In genomic region chr2:186431306-186431705, GRCh38 we compare ENCODE assay signal across 18 cellular contexts. TPM values are rescaled to one million over a fixed set of nuclear protein-coding genes. Genes with fewer than 3 reads are reported as not detected.
DNase-seq lines count a peak whose midpoint lies in the region; ATAC-seq, FAIRE-seq and TF ChIP-seq lines count a peak whose summit lies in the region.
"Had no signal": no experiment of that assay in that cellular context is flagged by ENCODE, and none has a peak within 500 bp of the region (broad histone marks: within the 10 kb centered on the region; RNA-seq: fewer than 3 reads in every experiment).

No MANE protein-coding gene starts in this region.

- DNase-seq in MCF 10A (ENCODE audit: unreplicated experiment) (peak; percentile 11), mammary epithelial cell (no peak), left colon (peak in 1 of 2 donors; percentile 17), small intestine (peak; percentile 29), GM23338 (ENCODE audit: low spot score) (no peak)
- no peak for DNase-seq in effector CD8-positive, alpha-beta T cell (lab: John Stamatoyannopoulos, UW)
- DNase-seq: CD4-positive, alpha-beta memory T cell; DMS79 treated with DMSO at 0.1 percent for 48 hours; GF-D8; H9 had no signal

- no TSS peak for BruUV-seq in MCF 10A (replicated peaks; lab: Mats Ljungman, UMichigan)
- no TSS peak for BruUV-seq in mammary epithelial cell (replicated peaks; lab: Mats Ljungman, UMichigan)

- no peak overlapping the region for H2AFZ ChIP-seq in mammary epithelial cell (ENCODE audit: low read depth, low read length)
- no peak overlapping the region for H2AFZ ChIP-seq in OCI-LY1 (ENCODE audit: low read length)
- H2AFZ ChIP-seq in GM23338: no peak overlapping the region

- H3K27me3 Mint-ChIP-seq in MCF 10A (ENCODE audit: insufficient read depth, unreplicated experiment) (no peaks in the 10 kb centered on the region), GM23338 (ENCODE audit: insufficient read depth, low read depth, poor library complexity) (peaks cover 6% of the 10 kb centered on the region)
- no peaks in the 10 kb centered on the region for H3K27me3 Mint-ChIP-seq in stimulated activated memory B cell treated with anti-CD40 and anti-IgM and Interleukin-4, amounts not matched to agents 10 μg/mL and 1 μg/mL and 100 μg/mL, for 72 hours
- H3K27me3 Mint-ChIP-seq: CD4-positive, alpha-beta memory T cell had no signal

- 86% methylated on average over 6 of the region's 6 CpGs for WGBS in mammary epithelial cell (ENCODE audit: low coverage, missing lambda C conversion rate)
- 41 to 64% (median 48%) methylated on average over 6 of the region's 6 CpGs for WGBS in small intestine, 3 donors

- H3K27ac Mint-ChIP-seq in MCF 10A (ENCODE audit: low read depth, unreplicated experiment) (no peak overlapping the region), GM23338 (no peak overlapping the region)
- H3K27ac Mint-ChIP-seq in stimulated activated memory B cell treated with anti-CD40 and anti-IgM and Interleukin-4, amounts not matched to agents 10 μg/mL and 1 μg/mL and 100 μg/mL, for 72 hours: no peak overlapping the region
- H3K27ac Mint-ChIP-seq: CD14-positive monocyte; CD4-positive, alpha-beta memory T cell; H9 had no signal

- H3K79me2 ChIP-seq in mammary epithelial cell (ENCODE audit: insufficient read depth, low read length) (no peaks in the 10 kb centered on the region), OCI-LY1 (ENCODE audit: insufficient read depth, low read length) (no peaks in the 10 kb centered on the region), GM23338 (replicated peaks; ENCODE audit: insufficient read depth) (no peaks in the 10 kb centered on the region)

- H3K4me2 ChIP-seq in mammary epithelial cell (ENCODE audit: insufficient read depth, low read depth, low read length) (no peak overlapping the region), OCI-LY1 (ENCODE audit: low read length) (peak overlapping the region; percentile 46; the same call in 1 of the 2 replicates), GM23338 (no peak overlapping the region)
- H3K4me2 ChIP-seq: A549, BLaER1 had no signal

- no peaks in the 10 kb centered on the region for H3F3A ChIP-seq in OCI-LY1 (ENCODE audit: insufficient read depth, low read length)
- H3F3A ChIP-seq in GM23338 (replicated peaks; ENCODE audit: low read depth): no peaks in the 10 kb centered on the region

- H3K4me1 ChIP-seq in mammary epithelial cell (ENCODE audit: insufficient read depth, low read length) (no peaks in the 10 kb centered on the region), OCI-LY1 (ENCODE audit: insufficient read depth, low read length, severe bottlenecking) (peaks cover 41% of the 10 kb centered on the region), small intestine (ENCODE audit: control insufficient read depth in 2 of 2, insufficient read depth in 1 of 2, low read depth in 1 of 2, low read length in 1 of 2) (peaks cover 0 to 2% of the 10 kb centered on the region in 2 donors), GM23338 (ENCODE audit: insufficient read depth) (no peaks in the 10 kb centered on the region)
- H3K4me1 ChIP-seq: A549, BLaER1 had no signal

- intact Hi-C loops in MCF 10A (cut with micrococcal nuclease): no loop called here
- intact Hi-C loops in mammary epithelial cell (cut with micrococcal nuclease): no loop called here
- intact Hi-C loops in left colon (cut with DNase I, micrococcal nuclease): no loop called here

- CTCF ChIA-PET in MCF 10A (lab: Yijun Ruan, JAX) (interaction anchor here (1.1 kb wide), 1 partner anchor 9 kb away, joined by 3 read pairs; no protein-coding TSS in a partner anchor), mammary epithelial cell (lab: Charles Lee; ENCODE audit: low non-redundant PET) (no interaction called here)

- TF ChIP-seq CTCF in MCF 10A (IDR thresholded peaks at IDR 0.05; ENCODE audit: unreplicated experiment) (no peak), mammary epithelial cell (conservative IDR thresholded peaks at IDR 0.05 in 1 of 2, IDR thresholded peaks at IDR 0.05 in 1 of 2; ENCODE audit: extremely low read depth in 1 of 2, insufficient read depth in 1 of 2, low read depth in 1 of 2, low read length in 2 of 2) (no peak), OCI-LY1 (IDR thresholded peaks at IDR 0.05; ENCODE audit: low read length) (no peak), GM23338 (conservative IDR thresholded peaks at IDR 0.05; ENCODE audit: low read depth in 2 of 2) (no peak)

- H3K27me3 ChIP-seq in mammary epithelial cell (ENCODE audit: insufficient read depth, low read length) (no peaks in the 10 kb centered on the region), OCI-LY1 (ENCODE audit: insufficient read depth, low read length) (no peaks in the 10 kb centered on the region), small intestine (ENCODE audit: control insufficient read depth in 2 of 2, insufficient read depth in 2 of 2, low read length in 2 of 2) (no peaks in the 10 kb centered on the region), GM23338 (ENCODE audit: insufficient read depth) (no peaks in the 10 kb centered on the region)
- H3K27me3 ChIP-seq: BLaER1 had no signal

- H3K4me3 Mint-ChIP-seq in MCF 10A (ENCODE audit: unreplicated experiment) (no peak overlapping the region), GM23338 (no peak overlapping the region)
- H3K4me3 Mint-ChIP-seq in stimulated activated memory B cell treated with anti-CD40 and anti-IgM and Interleukin-4, amounts not matched to agents 10 μg/mL and 1 μg/mL and 100 μg/mL, for 72 hours: no peak overlapping the region
- H3K4me3 Mint-ChIP-seq: CD14-positive monocyte; CD4-positive, alpha-beta memory T cell; H9 had no signal

- no peaks in the 10 kb centered on the region for H3K36me3 Mint-ChIP-seq in MCF 10A (ENCODE audit: insufficient read depth, unreplicated experiment)
- H3K36me3 Mint-ChIP-seq in stimulated activated memory B cell treated with anti-CD40 and anti-IgM and Interleukin-4, amounts not matched to agents 10 μg/mL and 1 μg/mL and 100 μg/mL, for 72 hours: peaks cover 26% of the 10 kb centered on the region
- peaks cover 8% of the 10 kb centered on the region for H3K36me3 Mint-ChIP-seq in GM23338 (ENCODE audit: low read depth)

- H3K4me3 ChIP-seq in mammary epithelial cell (replicated peaks in 1 of 3; ENCODE audit: insufficient read depth in 1 of 3, low read depth in 2 of 3, low read length in 3 of 3) (no peak overlapping the region), OCI-LY1 (ENCODE audit: low read depth, low read length, poor library complexity, severe bottlenecking) (no peak overlapping the region), small intestine (ENCODE audit: low read depth in 1 of 2, low read length in 2 of 2) (no peak overlapping the region), GM23338 (no peak overlapping the region)
- H3K4me3 ChIP-seq: A549, BLaER1 had no signal

- H3K4me1 Mint-ChIP-seq in MCF 10A (ENCODE audit: insufficient read depth, unreplicated experiment) (peaks cover 9% of the 10 kb centered on the region), GM23338 (no peaks in the 10 kb centered on the region)
- H3K4me1 Mint-ChIP-seq in stimulated activated memory B cell treated with anti-CD40 and anti-IgM and Interleukin-4, amounts not matched to agents 10 μg/mL and 1 μg/mL and 100 μg/mL, for 72 hours: peaks cover 14% of the 10 kb centered on the region
- H3K4me1 Mint-ChIP-seq: H9 had no signal

- H3K36me3 ChIP-seq in mammary epithelial cell (ENCODE audit: insufficient read depth, low read length) (no peaks in the 10 kb centered on the region), OCI-LY1 (ENCODE audit: insufficient read depth, low read length) (peaks cover 10% of the 10 kb centered on the region; the same call in 1 of the 2 replicates), small intestine (ENCODE audit: control insufficient read depth in 2 of 2, insufficient read depth in 2 of 2, low read length in 2 of 2) (no peaks in the 10 kb centered on the region), GM23338 (ENCODE audit: insufficient read depth) (no peaks in the 10 kb centered on the region)

- H3K9me2 ChIP-seq in OCI-LY1 (ENCODE audit: low read depth, low read length) (no peaks in the 10 kb centered on the region), GM23338 (ENCODE audit: insufficient read depth) (peaks cover 13% of the 10 kb centered on the region)

- dilution Hi-C loops in mammary epithelial cell (cut with HindIII; ENCODE audit: low sequenced_read_pairs): no loop called here

- H3K9me3 Mint-ChIP-seq in MCF 10A (ENCODE audit: unreplicated experiment) (no peaks in the 10 kb centered on the region), GM23338 (no peaks in the 10 kb centered on the region; the same call in 2 of the 3 replicates)
- H3K9me3 Mint-ChIP-seq in stimulated activated memory B cell treated with anti-CD40 and anti-IgM and Interleukin-4, amounts not matched to agents 10 μg/mL and 1 μg/mL and 100 μg/mL, for 72 hours: no peaks in the 10 kb centered on the region
- H3K9me3 Mint-ChIP-seq: H9 had no signal

- in situ Hi-C loops in mammary epithelial cell (cut with MboI; ENCODE audit: low sequenced_read_pairs in 2 of 2): no loop called here

- H3K9ac ChIP-seq in mammary epithelial cell (ENCODE audit: insufficient read depth, low read length): no peak overlapping the region
- H3K9ac ChIP-seq in OCI-LY1 (ENCODE audit: low read length): peak overlapping the region; percentile 32; the same call in 1 of the 2 replicates
- H3K9ac ChIP-seq: BLaER1 had no signal

- no peak for FAIRE-seq in small intestine (lab: Jason Lieb, UNC)
- FAIRE-seq: A549, H1, HTR-8/SVneo had no signal

- POLR2A ChIA-PET in MCF 10A (lab: Yijun Ruan, JAX): no interaction called here

- H3K27ac ChIP-seq in mammary epithelial cell (ENCODE audit: insufficient read depth, low read depth, low read length) (no peak overlapping the region), OCI-LY1 (ENCODE audit: low read depth, low read length, poor library complexity, severe bottlenecking) (peak overlapping the region; percentile 78), small intestine (ENCODE audit: low read depth in 1 of 2, low read length in 1 of 2) (no peak overlapping the region), GM23338 (ENCODE audit: low read depth) (no peak overlapping the region)
- H3K27ac ChIP-seq: 22Rv1, A549, BLaER1 had no signal

- no peaks in the 10 kb centered on the region for H4K20me1 ChIP-seq in mammary epithelial cell (ENCODE audit: insufficient read depth, low read length)
- H4K20me1 ChIP-seq in OCI-LY1 (ENCODE audit: insufficient read depth, low read length): no peaks in the 10 kb centered on the region
- H4K20me1 ChIP-seq in GM23338 (replicated peaks; ENCODE audit: insufficient read depth): no peaks in the 10 kb centered on the region
- H4K20me1 ChIP-seq: BLaER1 had no signal

- no peaks in the 10 kb centered on the region for H3K9me3 ChIP-seq in mammary epithelial cell (replicated peaks; ENCODE audit: insufficient read depth, low read length)
- H3K9me3 ChIP-seq in OCI-LY1 (ENCODE audit: low read length): no peaks in the 10 kb centered on the region
- H3K9me3 ChIP-seq in small intestine (ENCODE audit: control insufficient read depth, low read depth): no peaks in the 10 kb centered on the region
- H3K9me3 ChIP-seq: A549 had no signal

- ATAC-seq in left colon (peak; percentile 58), GM23338 (no peak)
- ATAC-seq in stimulated activated memory B cell treated with anti-CD40 and anti-IgM and Interleukin-4, amounts not matched to agents 10 μg/mL and 1 μg/mL and 100 μg/mL, for 72 hours: no peak
- ATAC-seq: A549 had no signal

RNA-seq across cellular contexts. Expression of gene ZC3H15, which starts 54.8 kb away (rescaled TPM):
- total RNA-seq in MCF 10A (2022): 75.8 and 98.8 TPM in 2 replicates
- 10 to 100 TPM; 53.5 to 72.1 TPM for total RNA-seq in mammary epithelial cell
- 59.8 TPM for polyA plus RNA-seq in mammary epithelial cell
- polyA minus RNA-seq in mammary epithelial cell: 38.1 TPM
- 10 to 100 TPM; 46.6 to 48.5 TPM for total RNA-seq in left colon
- polyA plus RNA-seq in small intestine: 100 to 1,000 TPM in 1 of 3 donors, 10 to 100 TPM in 2; 60.0 to 101 (median 61.1) TPM
- total RNA-seq in GM23338 (2014; rRNA removed; shearing (Covaris generic)): 75.0 and 75.6 TPM in 2 replicates
- 242 and 281 TPM in 2 replicates for polyA plus RNA-seq in GM23338 (2016; fragmentation: Nextera tagmentation; extraction: Ambion mirVana)

Comparison
In these comparisons a context has a peak if more than half of its experiments do, and no peak if none do; other contexts are left out.
1. DNase-seq: peak in MCF 10A (single experiment) and small intestine (single experiment); none in mammary epithelial cell (single experiment), effector CD8-positive, alpha-beta T cell (single experiment) and GM23338 (single experiment).